In the genomic region with DNA sequence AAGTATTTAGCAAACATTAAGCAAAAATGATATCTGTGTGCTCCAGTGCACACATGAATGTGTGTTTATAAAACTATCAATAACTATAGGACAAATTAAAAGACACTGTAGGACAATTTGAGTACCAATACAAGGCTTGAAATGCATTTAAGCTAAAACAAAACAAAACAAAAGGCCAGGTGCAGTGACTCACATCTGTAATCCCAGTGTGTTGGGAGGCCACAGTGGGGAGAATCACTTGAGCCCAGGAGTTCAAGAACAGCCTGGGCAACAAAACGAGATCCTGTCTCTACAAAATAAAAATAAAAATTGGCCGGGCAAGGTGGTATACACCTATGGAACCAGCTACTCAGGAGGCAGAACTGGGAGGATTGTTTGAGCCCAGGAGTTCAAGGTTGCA, we compare ENCODE assay signal across 25 cellular contexts. TPM values are rescaled to one million over a fixed set of nuclear protein-coding genes. Genes with fewer than 3 reads are reported as not detected.
DNase-seq lines count a peak whose midpoint lies in the region; FAIRE-seq and TF ChIP-seq lines count a peak whose summit lies in the region.
"Had no signal": no experiment of that assay in that cellular context is flagged by ENCODE, and none has a peak within 500 bp of the region (broad histone marks: within the 10 kb centered on the region; RNA-seq: fewer than 3 reads in every experiment).

No MANE protein-coding gene starts in this region.

- H3K27ac ChIP-seq in H9 (ENCODE audit: insufficient read length, low read depth, low read length) = no peak overlapping the region
- H3K27ac ChIP-seq in keratinocyte (ENCODE audit: control insufficient read depth, insufficient read depth, low read length) = no peak overlapping the region
- no peak overlapping the region for H3K27ac ChIP-seq in A673 (ENCODE audit: low read depth, low read length, poor library complexity, severe bottlenecking)
- H3K27ac ChIP-seq: hepatocyte, sigmoid colon, stomach, transverse colon had no signal

- BruUV-seq in A673 (replicated peaks; lab: Mats Ljungman, UMichigan) = no TSS peak

- H3K27me3 Mint-ChIP-seq in H9 (ENCODE audit: low read depth) = no peaks in the 10 kb centered on the region
- H3K27me3 Mint-ChIP-seq: activated naive CD4-positive, alpha-beta T cell treated with anti-CD3 and anti-CD28 coated beads, Interleukin-2, amount 50 U/mL, for 24 hours; activated T-helper 17 cell treated with anti-CD3 and anti-CD28 coated beads, Interleukin-2, amount 50 U/mL, for 72 hours had no signal

- H4K8ac ChIP-seq in H9 (replicated peaks; ENCODE audit: insufficient read length, low read depth, low read length) = no peak overlapping the region

- no peak overlapping the region for H2AFZ ChIP-seq in H9 (ENCODE audit: low read length)
- H2AFZ ChIP-seq in keratinocyte (ENCODE audit: control insufficient read depth, low read length) = no peak overlapping the region
- H2AFZ ChIP-seq: hepatocyte had no signal

- H3T11ph ChIP-seq in H9 (ENCODE audit: low read length) = no peak overlapping the region

- H3K4me3 Mint-ChIP-seq in H9 = no peak overlapping the region
- H3K4me3 Mint-ChIP-seq: activated naive CD4-positive, alpha-beta T cell treated with anti-CD3 and anti-CD28 coated beads, Interleukin-2, amount 50 U/mL, for 24 hours; activated T-helper 17 cell treated with anti-CD3 and anti-CD28 coated beads, Interleukin-2, amount 50 U/mL, for 72 hours; nephron; T-helper 2 cell treated with Interferon-gamma antibody and Interleukin-4, amounts not matched to agents 5 μg/mL and 100 μg/mL, for 36 hours had no signal

- no peaks in the 10 kb centered on the region for H3K9me1 ChIP-seq in keratinocyte (ENCODE audit: control insufficient read depth, extremely low read depth, insufficient read depth, low read length)

- H3K4me1 Mint-ChIP-seq in H9 = peaks cover 25 to 29% of the 10 kb centered on the region in 2 experiments
- H3K4me1 Mint-ChIP-seq: nephron had no signal

- no peak overlapping the region for H3K4ac ChIP-seq in H9 (ENCODE audit: low read depth, low read length)

- H3K36me3 Mint-ChIP-seq in H9 (ENCODE audit: insufficient read depth in 1 of 3, low read depth in 3 of 3) = peaks cover under 1 to 31% (median 20%) of the 10 kb centered on the region in 3 experiments; a peak in 6 of 7 replicates

- no peaks in the 10 kb centered on the region for H4K20me1 ChIP-seq in H9 (ENCODE audit: control insufficient read depth, insufficient read depth, insufficient read length)
- no peaks in the 10 kb centered on the region for H4K20me1 ChIP-seq in keratinocyte (ENCODE audit: control insufficient read depth, extremely low read depth, insufficient read depth, low read length)

- H2BK20ac ChIP-seq in H9 (ENCODE audit: low read depth, low read length, poor library complexity, severe bottlenecking) = no peak overlapping the region

- dilution Hi-C loops in keratinocyte (cut with MboI; ENCODE audit: extremely low pct_ligation_motif_present, low sequenced_read_pairs) = no loop called here

- no peaks in the 10 kb centered on the region for H3K9me3 ChIP-seq in H9 (ENCODE audit: control insufficient read depth, low read depth, low read length)
- H3K9me3 ChIP-seq in keratinocyte (ENCODE audit: control insufficient read depth, low read depth, low read length) = no peaks in the 10 kb centered on the region
- no peaks in the 10 kb centered on the region for H3K9me3 ChIP-seq in A673 (ENCODE audit: low read depth, low read length, poor library complexity, severe bottlenecking)
- H3K9me3 ChIP-seq: sigmoid colon, stomach, transverse colon had no signal

- peaks cover 4% of the 10 kb centered on the region for H3K79me1 ChIP-seq in H9 (ENCODE audit: insufficient read depth, low read depth, low read length, poor library complexity, severe bottlenecking)

- no peaks in the 10 kb centered on the region; the same call in 1 of the 2 replicates for H3K4me1 ChIP-seq in H9 (ENCODE audit: insufficient read depth, low read length)
- H3K4me1 ChIP-seq in keratinocyte (ENCODE audit: control insufficient read depth, extremely low read depth, insufficient read depth, low read length) = peaks cover 2% of the 10 kb centered on the region
- H3K4me1 ChIP-seq in A673 (ENCODE audit: insufficient read depth, low read length, poor library complexity, severe bottlenecking) = no peaks in the 10 kb centered on the region
- H3K4me1 ChIP-seq: sigmoid colon, transverse colon had no signal

- no peak overlapping the region for H2BK5ac ChIP-seq in H9 (ENCODE audit: insufficient read length, low read length)

- no peak overlapping the region for H2BK12ac ChIP-seq in H9 (ENCODE audit: insufficient read length, low read depth, low read length)

- H3K56ac ChIP-seq in H9 (ENCODE audit: insufficient read length, low read depth, low read length) = no peak overlapping the region

- intact Hi-C loops in A673 (cut with micrococcal nuclease; ENCODE audit: unreplicated experiment) = no loop called here

- H3K23me2 ChIP-seq in H9 (ENCODE audit: insufficient read length, low read depth, low read length, poor library complexity, severe bottlenecking) = no peaks in the 10 kb centered on the region

- H4K91ac ChIP-seq in H9 (ENCODE audit: insufficient read length, low read depth, low read length) = no peak overlapping the region

- H3K14ac ChIP-seq in H9 (ENCODE audit: insufficient read depth, low read length) = no peak overlapping the region

- no peak overlapping the region for H3K9ac ChIP-seq in H9 (ENCODE audit: extremely low read depth, insufficient read length, low read length)
- no peak overlapping the region for H3K9ac ChIP-seq in keratinocyte (ENCODE audit: control insufficient read depth, extremely low read depth, insufficient read depth, low read length)

- peak overlapping the region; percentile 11 to 95 (median 56); a peak in 5 of 7 replicates for H3K27ac Mint-ChIP-seq in H9
- H3K27ac Mint-ChIP-seq: activated T-helper 17 cell treated with anti-CD3 and anti-CD28 coated beads, Interleukin-2, amount 50 U/mL, for 72 hours; nephron had no signal

- no peak overlapping the region for H3K18ac ChIP-seq in H9 (ENCODE audit: insufficient read length, low read depth, low read length)

- H3K4me3 ChIP-seq in choroid plexus epithelial cell (ENCODE audit: low read depth, low read length) (no peak overlapping the region), keratinocyte (ENCODE audit: control insufficient read depth in 2 of 3, extremely low read depth in 1 of 3, insufficient read depth in 2 of 3, low read depth in 1 of 3, low read length in 3 of 3) (no peak overlapping the region), A673 (ENCODE audit: low read depth, low read length, poor library complexity, severe bottlenecking) (no peak overlapping the region)
- H3K4me3 ChIP-seq: hepatocyte, sigmoid colon, stomach, transverse colon had no signal

- TF ChIP-seq CTCF in H9 (conservative IDR thresholded peaks at IDR 0.05) = no peak
- no peak for TF ChIP-seq CTCF in choroid plexus epithelial cell (conservative IDR thresholded peaks at IDR 0.05; ENCODE audit: low read depth, low read length)
- no peak for TF ChIP-seq CTCF in keratinocyte (optimal IDR thresholded peaks at IDR 0.05 in 1 of 3, IDR thresholded peaks at IDR 0.05 in 1 of 3, conservative IDR thresholded peaks at IDR 0.05 in 1 of 3; ENCODE audit: extremely low read depth in 1 of 3, insufficient read depth in 2 of 3, low read length in 3 of 3)
- no peak for TF ChIP-seq CTCF in A673 (conservative IDR thresholded peaks at IDR 0.05; ENCODE audit: low read depth, low read length)

- peaks cover 8% of the 10 kb centered on the region in 2 experiments; a peak in 3 of 5 replicates for H3K9me3 Mint-ChIP-seq in H9
- H3K9me3 Mint-ChIP-seq: activated naive CD4-positive, alpha-beta T cell treated with anti-CD3 and anti-CD28 coated beads, Interleukin-2, amount 50 U/mL, for 24 hours; T-helper 2 cell treated with Interferon-gamma antibody and Interleukin-4, amounts not matched to agents 5 μg/mL and 100 μg/mL, for 36 hours had no signal

- no peak overlapping the region for H2AK5ac ChIP-seq in H9 (ENCODE audit: insufficient read length, low read length)

- CTCF ChIA-PET in A673 (lab: Charles Lee) = no interaction called here

- H3K27me3 ChIP-seq in H9 (ENCODE audit: insufficient read depth, low read length) (no peaks in the 10 kb centered on the region), keratinocyte (ENCODE audit: control insufficient read depth, extremely low read depth, insufficient read depth, low read length) (no peaks in the 10 kb centered on the region), A673 (replicated peaks; ENCODE audit: insufficient read depth, low read depth, low read length, poor library complexity) (no peaks in the 10 kb centered on the region)
- H3K27me3 ChIP-seq: hepatocyte, sigmoid colon, stomach, transverse colon had no signal

- no peak overlapping the region for H3K4me2 ChIP-seq in H9 (ENCODE audit: insufficient read depth, insufficient read length, low read length)
- H3K4me2 ChIP-seq in keratinocyte (ENCODE audit: control insufficient read depth, extremely low read depth, insufficient read depth, low read depth, low read length) = no peak overlapping the region
- H3K4me2 ChIP-seq: hepatocyte had no signal

- peak; percentile 26 for FAIRE-seq in keratinocyte (lab: Jason Lieb, UNC)
- FAIRE-seq: frontal cortex, GM19239, islet of Langerhans had no signal

- H2BK15ac ChIP-seq in H9 (ENCODE audit: low read depth, low read length) = no peak overlapping the region

- H4K5ac ChIP-seq in H9 (ENCODE audit: insufficient read length, low read depth, low read length) = no peak overlapping the region

- POLR2A ChIA-PET in A673 (lab: Charles Lee; ENCODE audit: low non-redundant PET) = interaction anchor here (0.6 kb wide), 1 partner anchor 1061 kb away, joined by 11 read pairs; no protein-coding TSS in a partner anchor

- no peak overlapping the region for H2BK120ac ChIP-seq in H9 (ENCODE audit: low read depth, low read length, poor library complexity, severe bottlenecking)

- DNase-seq in H9 (no peak), NCI-H2029 treated with DMSO at 0.1 percent for 48 hours (lab: John Stamatoyannopoulos, UW) (peak; percentile 7), choroid plexus epithelial cell (ENCODE audit: low read depth) (peak; percentile 18), keratinocyte (ENCODE audit: low read depth, low spot score) (no peak), NCI-H774 (lab: John Stamatoyannopoulos, UW) (no peak), A673 (ENCODE audit: low spot score) (no peak), 8988T (no peak), middle frontal gyrus (ENCODE audit: extremely low spot score, low spot score) (no peak)
- DNase-seq: activated CD4-positive, alpha-beta T cell treated with anti-CD3 and anti-CD28 coated beads, Interleukin-2, amount 50 U/mL, for 1 hour; cerebellar nuclear complex; KG1; MV-4-11; NCI-H146; NCI-H526 treated with DMSO at 0.1 percent for 48 hours; sigmoid colon; stomach; transverse colon had no signal

- H3K36me3 ChIP-seq in keratinocyte (ENCODE audit: control insufficient read depth in 2 of 2, extremely low read depth in 1 of 2, insufficient read depth in 2 of 2, low read length in 2 of 2) (peaks cover 2 to 4% of the 10 kb centered on the region in 2 experiments), A673 (ENCODE audit: insufficient read depth, low read length, poor library complexity, severe bottlenecking) (no peaks in the 10 kb centered on the region)

- WGBS in H9 (ENCODE audit: extremely low coverage, insufficient read length, low lambda C conversion rate) = no CpG with 5 or more reads among the region's 2 CpGs

- H3K23ac ChIP-seq in H9 (ENCODE audit: insufficient read length, low read depth, low read length) = no peak overlapping the region

- H3K79me2 ChIP-seq in H9 (ENCODE audit: insufficient read depth, low read length) (no peaks in the 10 kb centered on the region), keratinocyte (ENCODE audit: control insufficient read depth, insufficient read depth, low read length) (peaks cover 68% of the 10 kb centered on the region)

RNA-seq across cellular contexts. Expression of gene CSNK1G1, which starts 50.7 kb away (rescaled TPM):
- total RNA-seq in H9 (2021) (17.1 and 19.7 TPM in 2 replicates), A673 (2021) (23.1 and 27.4 TPM in 2 replicates)
- polyA plus RNA-seq in keratinocyte = 20.4 to 28.9 TPM (median 23.8 TPM) in 3 replicates
- polyA plus RNA-seq in keratinocyte (2011; ENCODE audit: low read depth) = 17.7 TPM
- 12.2 and 25.9 TPM in 2 replicates for polyA plus RNA-seq in keratinocyte (2011; cell fraction: cytosol; rRNA removed)
- 33.5 and 34.1 TPM in 2 replicates for polyA plus RNA-seq in keratinocyte (2011; cell fraction: nucleus; rRNA removed)
- polyA plus RNA-seq in keratinocyte (2012; ENCODE audit: low replicate concordance) = 11.9 and 13.5 TPM in 2 replicates
- polyA minus RNA-seq in keratinocyte = 21.3 to 111 TPM (median 54.6 TPM) in 3 replicates
- 38.6 TPM for polyA minus RNA-seq in keratinocyte (2011; cell fraction: cytosol; rRNA and poly(A)+ RNA removed)
- polyA minus RNA-seq in keratinocyte (2011; cell fraction: nucleus; rRNA and poly(A)+ RNA removed) = 64.7 and 102 TPM in 2 replicates

Comparison
In these comparisons a context has a peak if more than half of its experiments do, and no peak if none do; other contexts are left out.
1. DNase-seq: peak in NCI-H2029 treated with DMSO at 0.1 percent for 48 hours (single experiment) and choroid plexus epithelial cell (single experiment); none in H9 (single experiment), keratinocyte (single experiment), NCI-H774 (single experiment), A673 (single experiment), 8988T (single experiment) and middle frontal gyrus (single experiment).